ENCODE assay signal across 13 cellular contexts in the genomic region with DNA sequence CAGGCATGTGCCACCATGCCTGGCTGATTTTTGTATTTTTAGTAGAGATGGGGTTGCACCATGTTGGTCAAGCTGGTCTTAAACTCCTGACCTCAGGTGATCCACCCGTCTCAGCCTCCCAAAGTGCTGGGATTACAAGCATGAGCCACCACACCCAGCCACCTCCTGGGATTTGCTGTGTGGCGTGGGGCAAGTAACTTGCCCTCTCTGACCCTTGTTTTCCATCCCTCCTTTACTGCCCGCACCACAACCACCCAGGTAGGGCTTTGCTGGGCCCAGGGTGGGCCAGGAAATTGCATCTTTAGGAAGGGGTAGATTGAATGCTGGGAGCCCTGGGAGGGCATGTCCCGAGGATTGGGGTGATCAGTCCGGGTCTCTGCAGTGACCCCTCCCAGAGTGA. TPM values are rescaled to one million over a fixed set of nuclear protein-coding genes. Genes with fewer than 3 reads are reported as not detected.
DNase-seq lines count a peak whose midpoint lies in the region; ATAC-seq, FAIRE-seq and TF ChIP-seq lines count a peak whose summit lies in the region.
"Not testable (repeated sequence)": the region's sequence is repeated elsewhere in the genome, so short reads cannot be mapped to it uniquely, and the experiment has no call there.
"Had no signal": no experiment of that assay in that cellular context is flagged by ENCODE, and none has a peak within 500 bp of the region (broad histone marks: within the 10 kb centered on the region; RNA-seq: fewer than 3 reads in every experiment).

No MANE protein-coding gene starts in this region.

- H3K36me3 ChIP-seq in GM23248 (ENCODE audit: low read depth); HEK293 (ENCODE audit: control insufficient read depth in 2 of 2, insufficient read depth in 1 of 2, low read length in 2 of 2); WERI-Rb-1; HepG2 (replicated peaks in 1 of 2; ENCODE audit: control insufficient read depth in 1 of 2, insufficient read depth in 2 of 2, low read length in 2 of 2); osteoblast (ENCODE audit: insufficient read depth, low read length): not testable (repeated sequence)
- peaks cover 44% of the 10 kb centered on the region; the same call in 2 of the 3 replicates for H3K36me3 ChIP-seq in K562 (ENCODE audit: control insufficient read depth, insufficient read depth, low read length)

- H3K9me1 ChIP-seq in K562 (ENCODE audit: control insufficient read depth, insufficient read depth, low read length) = not testable (repeated sequence)

- H3K4me1 ChIP-seq in GM23248 (ENCODE audit: insufficient read depth); HEK293 (ENCODE audit: control insufficient read depth, insufficient read depth, low read length); HepG2 (ENCODE audit: insufficient read depth, low read length); osteoblast (ENCODE audit: insufficient read depth, low read length): not testable (repeated sequence)
- H3K4me1 ChIP-seq in K562 (replicated peaks in 1 of 2; ENCODE audit: control insufficient read depth in 2 of 2, insufficient read depth in 2 of 2, low read length in 2 of 2) = peaks cover 5 to 28% of the 10 kb centered on the region in 2 experiments; a peak in 4 of 5 replicates

- not testable (repeated sequence) for H3K27me3 ChIP-seq in GM23248 (replicated peaks; ENCODE audit: insufficient read depth); WERI-Rb-1 (ENCODE audit: insufficient read depth, low read depth, severe bottlenecking); K562 (ENCODE audit: control insufficient read depth in 2 of 2, insufficient read depth in 2 of 2, low read length in 2 of 2); HepG2 (ENCODE audit: control insufficient read depth in 1 of 2, insufficient read depth in 2 of 2, low read length in 2 of 2); osteoblast (ENCODE audit: insufficient read depth, low read length)

- H3K4me3 ChIP-seq in GM23248; HEK293 (ENCODE audit: low read depth, low read length); WERI-Rb-1 (ENCODE audit: low read depth, low read length); K562; HepG2 (replicated peaks in 1 of 3; ENCODE audit: insufficient read depth in 1 of 3, low read depth in 2 of 3, low read length in 3 of 3); osteoblast (ENCODE audit: insufficient read depth, low read length): not testable (repeated sequence)

- not testable (repeated sequence) for TF ChIP-seq EP300 in K562 (IDR thresholded peaks at IDR 0.05; ENCODE audit: low read length); HepG2 (IDR thresholded peaks at IDR 0.05; ENCODE audit: low read depth in 2 of 2, low read length in 2 of 2); HepG2 (CRISPR knock-in tag; IDR thresholded peaks at IDR 0.05; ENCODE audit: borderline replicate concordance)

- in situ Hi-C loops in GM23248 (cut with MboI); K562 (cut with MboI); HepG2 (cut with HindIII; ENCODE audit: extremely low pct_ligation_motif_present, low pct_unique_long_range_greater_than_20kb): not testable (repeated sequence)

- TF ChIP-seq RAD21 in K562 (CRISPR knock-in tag; conservative IDR thresholded peaks at IDR 0.05 in 1 of 2, IDR thresholded peaks at IDR 0.05 in 1 of 2); HepG2 (CRISPR knock-in tag; IDR thresholded peaks at IDR 0.05): not testable (repeated sequence)

- H4K20me1 ChIP-seq in GM23248 (ENCODE audit: insufficient read depth); K562 (replicated peaks; ENCODE audit: control insufficient read depth, insufficient read depth, low read length); HepG2 (ENCODE audit: insufficient read depth, low read length); osteoblast (ENCODE audit: insufficient read depth, low read length): not testable (repeated sequence)

- POLR2A ChIA-PET in HEK293 (lab: Yijun Ruan, JAX) = interaction anchor here (0.7 kb wide), 1 partner anchor 35 kb away, joined by 3 read pairs; no protein-coding TSS in a partner anchor
- POLR2A ChIA-PET in K562 (lab: Yijun Ruan, JAX) = not testable (repeated sequence)
- POLR2A ChIA-PET in HepG2 (lab: Yijun Ruan, JAX) = interaction anchor here (1.9 kb wide), 1 partner anchor 76 kb away, joined by 6 read pairs; the partner anchor contains the start of gene RPL18A

- not testable (repeated sequence) for H3K9me3 ChIP-seq in GM23248 (ENCODE audit: low read depth); HEK293 (ENCODE audit: control insufficient read depth, insufficient read depth, low read depth, low read length); WERI-Rb-1 (ENCODE audit: severe bottlenecking); K562 (replicated peaks; ENCODE audit: control insufficient read depth, insufficient read depth, low read depth, low read length); HepG2 (ENCODE audit: low read length); osteoblast (ENCODE audit: low read depth, low read length)

- not testable (repeated sequence) for FAIRE-seq in K562 (lab: Jason Lieb, UNC); HepG2 (lab: Jason Lieb, UNC)

- H3K9me2 ChIP-seq in GM23248 (ENCODE audit: insufficient read depth) = not testable (repeated sequence)

- ATAC-seq in K562, HepG2: not testable (repeated sequence)

- not testable (repeated sequence) for BruUV-seq in K562 (replicated peaks; lab: Mats Ljungman, UMichigan); HepG2 (replicated peaks; lab: Mats Ljungman, UMichigan)

- not testable (repeated sequence) for TF ChIP-seq POLR2A in K562 (conservative IDR thresholded peaks at IDR 0.05); HepG2 (IDR thresholded peaks at IDR 0.05; ENCODE audit: insufficient read depth in 1 of 2, low read depth in 2 of 2, low read length in 2 of 2)

- not testable (repeated sequence) for DNase-seq in GM23248; WERI-Rb-1; K562 (ENCODE audit: extremely low read depth in 1 of 4, low spot score in 3 of 4); HepG2 (ENCODE audit: low spot score)
- DNase-seq in osteoblast (ENCODE audit: insufficient read length, low spot score, missing footprints) = peak; percentile 77

- TF ChIP-seq CTCF in HEK293 (tag by site-specific recombination; IDR thresholded peaks at IDR 0.05); WERI-Rb-1 (IDR thresholded peaks at IDR 0.05; ENCODE audit: low read depth, low read length); K562 (IDR thresholded peaks at IDR 0.05 in 2 of 3, conservative IDR thresholded peaks at IDR 0.05 in 1 of 3; ENCODE audit: insufficient read depth in 2 of 3, low read depth in 1 of 3, low read length in 3 of 3); HepG2 (CRISPR knock-in tag; IDR thresholded peaks at IDR 0.05); osteoblast (IDR thresholded peaks at IDR 0.05; ENCODE audit: extremely low read depth, low read depth, low read length): not testable (repeated sequence)

- intact Hi-C loops in K562 (cut with micrococcal nuclease); HepG2 (cut with micrococcal nuclease; ENCODE audit: unreplicated experiment): not testable (repeated sequence)

- not testable (repeated sequence) for H3K4me2 ChIP-seq in GM23248 (ENCODE audit: unreplicated experiment); K562 (ENCODE audit: insufficient read depth, low read length); HepG2 (ENCODE audit: low read depth, low read length)
- H3K4me2 ChIP-seq in osteoblast (ENCODE audit: insufficient read depth, low read length) = peak overlapping the region; percentile 50

- CTCF ChIA-PET in HEK293 (lab: Yijun Ruan, JAX) (interaction anchor here (0.5 to 3.2 kb wide), 13 partner anchors 9 to 1036 kb away, joined by 3 to 12 read pairs (median 5); partner anchors contain the start of gene RPL18A), K562 (lab: Yijun Ruan, JAX; ENCODE audit: low intra/inter-chr PET ratio) (interaction anchor here (1.4 kb wide), 1 partner anchor 80 kb away, joined by 5 read pairs; no protein-coding TSS in a partner anchor), HepG2 (lab: Yijun Ruan, JAX; ENCODE audit: low intra/inter-chr PET ratio, low total read pairs) (interaction anchor here (1.9 kb wide), 1 partner anchor 72 kb away, joined by 8 read pairs; no protein-coding TSS in a partner anchor)

- H2AFZ ChIP-seq in GM23248 (peak overlapping the region; percentile 52; the same call in 1 of the 2 replicates), osteoblast (ENCODE audit: low read length) (peak overlapping the region; percentile 87)
- H2AFZ ChIP-seq in K562 (ENCODE audit: low read depth, low read length); HepG2 (ENCODE audit: low read length): not testable (repeated sequence)

- H3K9ac ChIP-seq in GM23248; HepG2 (ENCODE audit: insufficient read depth, low read depth, low read length): not testable (repeated sequence)
- peak overlapping the region in 1 of 2 experiments; percentile 13; a peak in 1 of 4 replicates for H3K9ac ChIP-seq in K562 (ENCODE audit: insufficient read depth in 1 of 2, low read depth in 2 of 2, low read length in 2 of 2)

- 46 to 56% methylated on average over 5 of the region's 5 CpGs for WGBS in GM23248 (ENCODE audit: low coverage in 1 of 2, low lambda C conversion rate in 2 of 2, missing lambda C conversion rate in 2 of 2), 2 experiments
- 93% methylated on average over 5 of the region's 5 CpGs for WGBS in K562 (ENCODE audit: insufficient coverage, low coverage, missing lambda C conversion rate)
- 93% methylated on average over 4 of the region's 5 CpGs for WGBS in HepG2 (ENCODE audit: low lambda C conversion rate)

- not testable (repeated sequence) for H3K79me2 ChIP-seq in GM23248 (ENCODE audit: insufficient read depth); K562 (ENCODE audit: control insufficient read depth, insufficient read depth, low read length); HepG2 (ENCODE audit: insufficient read depth, low read length); osteoblast (ENCODE audit: insufficient read depth, low read length)

- not testable (repeated sequence) for H3K27ac ChIP-seq in GM23248; HEK293 (ENCODE audit: extremely low read depth, low read depth, low read length); K562 (ENCODE audit: extremely low read depth, low read depth, low read length); HepG2 (ENCODE audit: extremely low read length, insufficient read depth, low read length); osteoblast (ENCODE audit: low read depth, low read length)
- peak overlapping the region; percentile 45; the same call in 1 of the 2 replicates for H3K27ac ChIP-seq in WERI-Rb-1

- not testable (repeated sequence) for H3F3A ChIP-seq in GM23248 (ENCODE audit: insufficient read depth)

RNA-seq across cellular contexts. Expression of gene B3GNT3, which starts 11.2 kb away (rescaled TPM):
- not detected in 2 replicates for total RNA-seq in GM23248 (2014; rRNA removed; shearing (Covaris generic))
- polyA plus RNA-seq in GM23248 (2016; fragmentation: Nextera tagmentation; extraction: Ambion mirVana) = not detected in 2 replicates
- total RNA-seq in K562 (2011; cell fraction: chromatin; rRNA removed; ENCODE audit: low replicate concordance) = 0.30 TPM in 1 of 2 replicates, not detected in the other
- 0.13 and 0.33 TPM in 2 replicates for total RNA-seq in K562 (2011; cell fraction: nucleolus; rRNA removed)
- 0.29 TPM in 1 of 2 replicates, not detected in the other for total RNA-seq in K562 (2011; cell fraction: nucleoplasm; rRNA removed)
- total RNA-seq in K562 (2014; rRNA removed) = not detected in 2 replicates
- not detected in 2 replicates for total RNA-seq in K562 (2014; rRNA removed; fragmentation: Illumina TruSeq; extraction: Trizol)
- total RNA-seq in K562 (2015; rRNA removed; fragmentation: Illumina TruSeq; extraction: Trizol) = 0.07 TPM in 1 of 2 replicates, not detected in the other
- total RNA-seq in K562 (2021) = 0.11 TPM in 1 of 2 replicates, not detected in the other
- polyA plus RNA-seq in K562 (2011; rRNA removed) = 0.03 and 0.06 TPM in 2 replicates
- polyA plus RNA-seq in K562 (2011; cell fraction: cytosol; rRNA removed) = 0.04 and 0.18 TPM in 2 replicates
- polyA plus RNA-seq in K562 (2011; cell fraction: nucleus; rRNA removed) = 0.28 TPM in 1 of 2 replicates, not detected in the other
- polyA plus RNA-seq in K562 (2012) = 0.10 and 0.47 TPM in 2 replicates
- polyA plus RNA-seq in K562 (2014; fragmentation: Illumina TruSeq; extraction: Trizol) = 0.08 TPM in 1 of 2 replicates, not detected in the other
- not detected for polyA plus RNA-seq in K562 (2014; fragmentation: Nextera tagmentation; extraction: Ambion mirVana)
- polyA plus RNA-seq in K562 (2014; rRNA removed) = not detected in 2 replicates
- polyA minus RNA-seq in K562 (2011; rRNA and poly(A)+ RNA removed) = 0.09 TPM in 1 of 2 replicates, not detected in the other
- polyA minus RNA-seq in K562 (2011; cell fraction: cytosol; rRNA and poly(A)+ RNA removed) = not detected in 2 replicates
- polyA minus RNA-seq in K562 (2011; cell fraction: nucleus; rRNA and poly(A)+ RNA removed) = not detected in 2 replicates
- 0.48 and 0.86 TPM in 2 replicates for total RNA-seq in HepG2 (2016; rRNA removed; fragmentation: Illumina TruSeq; extraction: Trizol)
- 0.18 and 0.40 TPM in 2 replicates for total RNA-seq in HepG2 (2016; cell fraction: cytosol; rRNA removed; fragmentation: Illumina TruSeq; extraction: Trizol; ENCODE audit: low read depth)
- total RNA-seq in HepG2 (2016; cell fraction: insoluble cytoplasmic fraction; rRNA removed; fragmentation: Illumina TruSeq; extraction: Trizol) = 0.36 and 1.2 TPM in 2 replicates
- total RNA-seq in HepG2 (2016; cell fraction: membrane; rRNA removed; fragmentation: Illumina TruSeq; extraction: Trizol) = 0.38 and 0.43 TPM in 2 replicates
- total RNA-seq in HepG2 (2016; cell fraction: nucleus; rRNA removed; fragmentation: Illumina TruSeq; extraction: Trizol) = 1.0 and 1.3 TPM in 2 replicates
- polyA plus RNA-seq in HepG2 (2011; rRNA removed) = 4.0 and 8.6 TPM in 2 replicates
- 4.2 and 6.3 TPM in 2 replicates for polyA plus RNA-seq in HepG2 (2011; cell fraction: cytosol; rRNA removed)
- polyA plus RNA-seq in HepG2 (2011; cell fraction: nucleus; rRNA removed) = 3.5 and 4.5 TPM in 2 replicates
- polyA plus RNA-seq in HepG2 (2012) = 9.1 and 10.5 TPM in 2 replicates
- polyA plus RNA-seq in HepG2 (2016; cell fraction: cytosol; fragmentation: Illumina TruSeq; extraction: Trizol; ENCODE audit: low read depth) = 0.10 and 0.18 TPM in 2 replicates
- polyA plus RNA-seq in HepG2 (2016; cell fraction: insoluble cytoplasmic fraction; fragmentation: Illumina TruSeq; extraction: Trizol; ENCODE audit: low read depth) = 0.61 and 0.62 TPM in 2 replicates
- polyA plus RNA-seq in HepG2 (2016; cell fraction: membrane; fragmentation: Illumina TruSeq; extraction: Trizol; ENCODE audit: low read depth) = 0.29 and 0.35 TPM in 2 replicates
- 1.8 and 2.3 TPM in 2 replicates for polyA plus RNA-seq in HepG2 (2016; cell fraction: nucleus; fragmentation: Illumina TruSeq; extraction: Trizol; ENCODE audit: insufficient read depth, low read depth)
- polyA minus RNA-seq in HepG2 (2011; rRNA and poly(A)+ RNA removed; ENCODE audit: low replicate concordance) = 2.7 and 11.1 TPM in 2 replicates
- polyA minus RNA-seq in HepG2 (2011; cell fraction: cytosol; rRNA and poly(A)+ RNA removed) = 3.0 and 4.7 TPM in 2 replicates
- 1.8 and 3.1 TPM in 2 replicates for polyA minus RNA-seq in HepG2 (2011; cell fraction: nucleus; rRNA and poly(A)+ RNA removed)
- not detected in 2 replicates for total RNA-seq in osteoblast
- total RNA-seq: B cell; CD8-positive, alpha-beta memory T cell; GM12878; HFFc6 had no signal
- polyA plus RNA-seq: AG04450; CD14-positive monocyte; CD8-positive, alpha-beta memory T cell; GM12878 had no signal

RNA-seq across cellular contexts. Expression of gene FCHO1, which starts 32.4 kb away (rescaled TPM):
- 0.43 and 0.89 TPM in 2 replicates for total RNA-seq in GM23248 (2014; rRNA removed; shearing (Covaris generic))
- 0.96 and 1.1 TPM in 2 replicates for polyA plus RNA-seq in GM23248 (2016; fragmentation: Nextera tagmentation; extraction: Ambion mirVana)
- 225 and 536 TPM in 2 replicates for total RNA-seq in K562 (2011; cell fraction: chromatin; rRNA removed; ENCODE audit: low replicate concordance)
- total RNA-seq in K562 (2011; cell fraction: nucleolus; rRNA removed) = 220 and 237 TPM in 2 replicates
- total RNA-seq in K562 (2011; cell fraction: nucleoplasm; rRNA removed) = 234 and 250 TPM in 2 replicates
- total RNA-seq in K562 (2014; rRNA removed) = 25.4 and 33.0 TPM in 2 replicates
- 9.2 and 14.3 TPM in 2 replicates for total RNA-seq in K562 (2014; rRNA removed; fragmentation: Illumina TruSeq; extraction: Trizol)
- total RNA-seq in K562 (2015; rRNA removed; fragmentation: Illumina TruSeq; extraction: Trizol) = 18.1 and 18.3 TPM in 2 replicates
- 51.9 and 58.9 TPM in 2 replicates for total RNA-seq in K562 (2021)
- 9.3 and 19.3 TPM in 2 replicates for polyA plus RNA-seq in K562 (2011; rRNA removed)
- 9.1 and 14.7 TPM in 2 replicates for polyA plus RNA-seq in K562 (2011; cell fraction: cytosol; rRNA removed)
- 80.2 and 106 TPM in 2 replicates for polyA plus RNA-seq in K562 (2011; cell fraction: nucleus; rRNA removed)
- polyA plus RNA-seq in K562 (2012) = 31.6 and 56.4 TPM in 2 replicates
- 24.2 and 32.6 TPM in 2 replicates for polyA plus RNA-seq in K562 (2014; fragmentation: Illumina TruSeq; extraction: Trizol)
- polyA plus RNA-seq in K562 (2014; fragmentation: Nextera tagmentation; extraction: Ambion mirVana) = under 1 TPM; 0.21 to 0.67 TPM
- polyA plus RNA-seq in K562 (2014; rRNA removed) = 26.6 and 28.7 TPM in 2 replicates
- 45.3 and 55.3 TPM in 2 replicates for polyA minus RNA-seq in K562 (2011; rRNA and poly(A)+ RNA removed)
- polyA minus RNA-seq in K562 (2011; cell fraction: cytosol; rRNA and poly(A)+ RNA removed) = 28.8 and 38.7 TPM in 2 replicates
- 95.9 and 141 TPM in 2 replicates for polyA minus RNA-seq in K562 (2011; cell fraction: nucleus; rRNA and poly(A)+ RNA removed)
- 1.2 and 1.3 TPM in 2 replicates for total RNA-seq in HepG2 (2016; rRNA removed; fragmentation: Illumina TruSeq; extraction: Trizol)
- total RNA-seq in HepG2 (2016; cell fraction: cytosol; rRNA removed; fragmentation: Illumina TruSeq; extraction: Trizol; ENCODE audit: low read depth) = 0.18 and 1.7 TPM in 2 replicates
- 0.45 and 2.3 TPM in 2 replicates for total RNA-seq in HepG2 (2016; cell fraction: insoluble cytoplasmic fraction; rRNA removed; fragmentation: Illumina TruSeq; extraction: Trizol)
- total RNA-seq in HepG2 (2016; cell fraction: membrane; rRNA removed; fragmentation: Illumina TruSeq; extraction: Trizol) = 1.4 TPM in 2 replicates
- 1.6 and 3.1 TPM in 2 replicates for total RNA-seq in HepG2 (2016; cell fraction: nucleus; rRNA removed; fragmentation: Illumina TruSeq; extraction: Trizol)
- 2.5 and 3.1 TPM in 2 replicates for polyA plus RNA-seq in HepG2 (2011; rRNA removed)
- polyA plus RNA-seq in HepG2 (2011; cell fraction: cytosol; rRNA removed) = 0.95 and 1.5 TPM in 2 replicates
- 23.2 and 28.6 TPM in 2 replicates for polyA plus RNA-seq in HepG2 (2011; cell fraction: nucleus; rRNA removed)
- polyA plus RNA-seq in HepG2 (2012) = 4.3 and 5.3 TPM in 2 replicates
- 0.75 and 1.1 TPM in 2 replicates for polyA plus RNA-seq in HepG2 (2016; cell fraction: cytosol; fragmentation: Illumina TruSeq; extraction: Trizol; ENCODE audit: low read depth)
- 0.76 and 2.0 TPM in 2 replicates for polyA plus RNA-seq in HepG2 (2016; cell fraction: insoluble cytoplasmic fraction; fragmentation: Illumina TruSeq; extraction: Trizol; ENCODE audit: low read depth)
- polyA plus RNA-seq in HepG2 (2016; cell fraction: membrane; fragmentation: Illumina TruSeq; extraction: Trizol; ENCODE audit: low read depth) = 0.88 and 1.4 TPM in 2 replicates
- polyA plus RNA-seq in HepG2 (2016; cell fraction: nucleus; fragmentation: Illumina TruSeq; extraction: Trizol; ENCODE audit: insufficient read depth, low read depth) = 4.8 and 5.1 TPM in 2 replicates
- 1.3 and 16.7 TPM in 2 replicates for polyA minus RNA-seq in HepG2 (2011; rRNA and poly(A)+ RNA removed; ENCODE audit: low replicate concordance)
- 2.5 and 4.6 TPM in 2 replicates for polyA minus RNA-seq in HepG2 (2011; cell fraction: cytosol; rRNA and poly(A)+ RNA removed)
- polyA minus RNA-seq in HepG2 (2011; cell fraction: nucleus; rRNA and poly(A)+ RNA removed) = 20.1 and 21.3 TPM in 2 replicates
- total RNA-seq in osteoblast = 0.72 TPM in 1 of 2 replicates, not detected in the other

RNA-seq across cellular contexts. Expression of gene INSL3, which starts 37.6 kb away (rescaled TPM):
- not detected in 2 replicates for total RNA-seq in GM23248 (2014; rRNA removed; shearing (Covaris generic))
- polyA plus RNA-seq in GM23248 (2016; fragmentation: Nextera tagmentation; extraction: Ambion mirVana) (not detected in 2 replicates), K562 (2011; rRNA removed) (not detected in 2 replicates), K562 (2014; fragmentation: Illumina TruSeq; extraction: Trizol) (not detected in 2 replicates), K562 (2014; fragmentation: Nextera tagmentation; extraction: Ambion mirVana) (not detected), K562 (2014; rRNA removed) (not detected in 2 replicates), HepG2 (2011; rRNA removed) (0.30 and 0.44 TPM in 2 replicates)
- not detected in 2 replicates for total RNA-seq in K562 (2011; cell fraction: chromatin; rRNA removed; ENCODE audit: low replicate concordance)
- total RNA-seq in K562 (2011; cell fraction: nucleolus; rRNA removed) = not detected in 2 replicates
- not detected in 2 replicates for total RNA-seq in K562 (2011; cell fraction: nucleoplasm; rRNA removed)
- total RNA-seq in K562 (2014; rRNA removed) (not detected in 2 replicates), K562 (2014; rRNA removed; fragmentation: Illumina TruSeq; extraction: Trizol) (not detected in 2 replicates), K562 (2015; rRNA removed; fragmentation: Illumina TruSeq; extraction: Trizol) (not detected in 2 replicates), K562 (2021) (not detected in 2 replicates), HepG2 (2016; rRNA removed; fragmentation: Illumina TruSeq; extraction: Trizol) (not detected in 2 replicates), osteoblast (not detected in 2 replicates)
- polyA plus RNA-seq in K562 (2011; cell fraction: cytosol; rRNA removed) = not detected in 2 replicates
- not detected in 2 replicates for polyA plus RNA-seq in K562 (2011; cell fraction: nucleus; rRNA removed)
- not detected in 2 replicates for polyA plus RNA-seq in K562 (2012)
- not detected in 2 replicates for polyA minus RNA-seq in K562 (2011; rRNA and poly(A)+ RNA removed)
- polyA minus RNA-seq in K562 (2011; cell fraction: cytosol; rRNA and poly(A)+ RNA removed) = not detected in 2 replicates
- polyA minus RNA-seq in K562 (2011; cell fraction: nucleus; rRNA and poly(A)+ RNA removed) = not detected in 2 replicates
- total RNA-seq in HepG2 (2016; cell fraction: cytosol; rRNA removed; fragmentation: Illumina TruSeq; extraction: Trizol; ENCODE audit: low read depth) = not detected in 2 replicates
- total RNA-seq in HepG2 (2016; cell fraction: insoluble cytoplasmic fraction; rRNA removed; fragmentation: Illumina TruSeq; extraction: Trizol) = not detected in 2 replicates
- total RNA-seq in HepG2 (2016; cell fraction: membrane; rRNA removed; fragmentation: Illumina TruSeq; extraction: Trizol) = not detected in 2 replicates
- total RNA-seq in HepG2 (2016; cell fraction: nucleus; rRNA removed; fragmentation: Illumina TruSeq; extraction: Trizol) = not detected in 2 replicates
- polyA plus RNA-seq in HepG2 (2011; cell fraction: cytosol; rRNA removed) = 0.21 TPM in 1 of 2 replicates, not detected in the other
- 1.2 and 1.5 TPM in 2 replicates for polyA plus RNA-seq in HepG2 (2011; cell fraction: nucleus; rRNA removed)
- 0.23 and 0.35 TPM in 2 replicates for polyA plus RNA-seq in HepG2 (2012)
- not detected in 2 replicates for polyA plus RNA-seq in HepG2 (2016; cell fraction: cytosol; fragmentation: Illumina TruSeq; extraction: Trizol; ENCODE audit: low read depth)
- not detected in 2 replicates for polyA plus RNA-seq in HepG2 (2016; cell fraction: insoluble cytoplasmic fraction; fragmentation: Illumina TruSeq; extraction: Trizol; ENCODE audit: low read depth)
- not detected in 2 replicates for polyA plus RNA-seq in HepG2 (2016; cell fraction: membrane; fragmentation: Illumina TruSeq; extraction: Trizol; ENCODE audit: low read depth)
- polyA plus RNA-seq in HepG2 (2016; cell fraction: nucleus; fragmentation: Illumina TruSeq; extraction: Trizol; ENCODE audit: insufficient read depth, low read depth) = not detected in 2 replicates
- 0.88 TPM in 1 of 2 replicates, not detected in the other for polyA minus RNA-seq in HepG2 (2011; rRNA and poly(A)+ RNA removed; ENCODE audit: low replicate concordance)
- not detected in 2 replicates for polyA minus RNA-seq in HepG2 (2011; cell fraction: cytosol; rRNA and poly(A)+ RNA removed)
- not detected in 2 replicates for polyA minus RNA-seq in HepG2 (2011; cell fraction: nucleus; rRNA and poly(A)+ RNA removed)
- total RNA-seq: H7, HFFc6 had no signal
- polyA plus RNA-seq: AG04450 had no signal
